Comparison of ENCODE assay signal across 8 cellular contexts in the genomic region with DNA sequence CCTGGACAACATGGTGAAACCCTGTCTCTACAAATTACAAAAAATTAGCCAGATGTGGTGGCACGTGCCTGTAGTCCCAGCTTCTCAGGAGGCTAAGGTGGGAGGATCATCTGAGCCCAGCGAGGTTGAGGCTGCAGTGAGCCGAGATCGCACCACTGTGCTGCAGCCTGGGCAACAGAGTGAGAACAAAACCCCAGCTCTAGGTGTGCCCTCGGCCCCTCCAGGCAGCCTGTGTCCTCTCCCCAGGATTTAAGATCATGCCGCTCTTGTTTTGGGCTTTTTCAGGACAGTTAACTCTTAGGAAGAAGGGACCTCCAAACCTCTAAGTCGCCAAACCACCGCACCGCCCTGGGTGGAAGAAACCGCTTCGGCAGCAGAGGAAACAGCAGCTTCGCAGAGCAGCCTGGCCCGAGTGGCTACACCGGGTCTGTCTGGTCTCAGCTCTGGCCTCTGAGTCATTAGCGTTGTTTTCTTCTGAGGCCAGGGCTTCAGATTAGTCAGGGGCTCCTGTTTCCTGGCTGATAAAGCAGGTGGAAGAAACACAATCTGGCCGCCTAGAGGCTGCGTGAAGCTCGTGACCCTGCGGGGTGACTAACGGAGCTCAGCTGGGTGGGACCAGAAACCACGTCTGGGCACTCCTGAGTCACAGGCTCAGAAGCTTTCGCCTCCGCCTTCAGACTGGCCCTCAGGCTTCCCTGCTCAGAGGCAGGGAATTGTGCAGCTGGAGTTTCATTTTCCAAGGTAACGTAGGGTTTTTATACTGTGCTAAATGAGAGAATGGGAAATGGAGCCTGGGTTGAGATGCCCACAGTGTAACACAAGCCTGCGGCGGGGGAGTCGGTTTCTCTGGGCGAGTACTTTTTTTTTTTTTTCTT. TPM values are rescaled to one million over a fixed set of nuclear protein-coding genes. Genes with fewer than 3 reads are reported as not detected.
DNase-seq lines count a peak whose midpoint lies in the region; ATAC-seq and TF ChIP-seq lines count a peak whose summit lies in the region.

No MANE protein-coding gene starts in this region.

- H3K4me1 Mint-ChIP-seq in endothelial cell (ENCODE audit: unreplicated experiment) = peaks cover 32% of the 10 kb centered on the region

- no peaks in the 10 kb centered on the region for H3K9me3 Mint-ChIP-seq in endothelial cell (ENCODE audit: unreplicated experiment)

- TF ChIP-seq CTCF in endothelial cell (IDR thresholded peaks at IDR 0.05; ENCODE audit: unreplicated experiment) = peak; percentile 16

- peak; percentile 85 for ATAC-seq in HG02840 (IDR thresholded peaks at IDR 0.05; ENCODE audit: low FRiP score, unreplicated experiment)

- H3K27me3 Mint-ChIP-seq in endothelial cell (ENCODE audit: unreplicated experiment) = peaks cover 16% of the 10 kb centered on the region

- DNase-seq in DMS 273 (lab: John Stamatoyannopoulos, UW; ENCODE audit: unreplicated experiment) (peak; percentile 77), DMS 273 treated with DMSO at 0.1 percent for 48 hours (lab: John Stamatoyannopoulos, UW) (no peak), NCI-H2196 (lab: John Stamatoyannopoulos, UW; ENCODE audit: unreplicated experiment) (peak; percentile 69), endothelial cell (ENCODE audit: low spot score) (peak; percentile 84), myocyte (ENCODE audit: low read depth) (peak; percentile 99)
- peak; percentile 49 to 60 for DNase-seq in activated CD8-positive, alpha-beta memory T cell treated with anti-CD3 and anti-CD28 coated beads for 4 hours (ENCODE audit: low read depth in 2 of 2)
- peak; percentile 76 to 85 for DNase-seq in stimulated activated CD8-positive, alpha-beta memory T cell treated with anti-CD3 and anti-CD28 coated beads, Interleukin-7, amount 100 ng/mL, for 48 hours (ENCODE audit: extremely low read depth in 1 of 2, low read depth in 1 of 2)

- H3K36me3 Mint-ChIP-seq in endothelial cell (ENCODE audit: low read depth, unreplicated experiment) = no peaks in the 10 kb centered on the region

- peak overlapping the region; percentile 77 for H3K4me3 Mint-ChIP-seq in endothelial cell (ENCODE audit: unreplicated experiment)

- H3K27ac Mint-ChIP-seq in endothelial cell (ENCODE audit: unreplicated experiment) = peak overlapping the region; percentile 99

RNA-seq across cellular contexts. Expression of gene CHAF1B, which starts 44.7 kb away (rescaled TPM):
- total RNA-seq in endothelial cell (ENCODE audit: unreplicated experiment) = 6.2 TPM
- 0.67 and 1.3 TPM in 2 replicates for total RNA-seq in myocyte
- polyA plus RNA-seq in myocyte (2012) = 0.88 TPM

RNA-seq across cellular contexts. Expression of gene CLDN14, which starts 50.0 kb away (rescaled TPM):
- total RNA-seq in endothelial cell (ENCODE audit: unreplicated experiment) (not detected), myocyte (0.27 TPM in 1 of 2 replicates, not detected in the other)
- 0.97 TPM for polyA plus RNA-seq in myocyte (2012)
